In the genomic region with DNA sequence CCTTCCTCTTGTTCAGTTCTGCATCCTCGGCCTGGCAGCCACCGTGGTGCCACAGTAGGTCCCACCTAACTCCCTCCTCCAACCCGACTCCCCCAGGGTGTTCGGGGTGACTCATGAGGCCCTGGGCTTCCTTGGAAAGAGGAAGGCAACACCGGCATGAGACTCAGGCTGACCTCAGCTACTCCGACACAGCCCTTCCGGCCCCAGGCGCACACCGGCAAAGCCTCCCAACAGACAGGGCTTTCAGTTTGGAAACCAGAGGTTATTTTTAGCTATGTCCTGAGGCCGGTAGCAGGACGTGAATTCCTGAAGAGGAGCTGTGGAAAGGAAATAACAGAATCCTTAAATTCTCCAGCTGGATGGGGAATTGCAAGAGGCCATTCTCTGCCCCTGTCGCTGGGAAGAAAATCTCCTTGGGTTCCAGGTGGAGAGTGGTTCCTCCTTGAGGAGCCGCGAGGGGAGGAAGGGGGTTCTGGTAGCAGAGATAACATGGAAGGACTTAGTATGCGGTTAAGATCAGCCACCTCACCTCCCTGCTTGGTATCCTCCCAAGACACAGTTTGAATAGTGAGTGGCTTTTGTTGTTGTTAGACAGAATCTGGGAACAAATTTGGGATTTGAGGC, we compare ENCODE assay signal across 11 cellular contexts. TPM values are rescaled to one million over a fixed set of nuclear protein-coding genes. Genes with fewer than 3 reads are reported as not detected.
A peak's percentile ranks its signal among the peaks of the same experiment; 100 is the strongest.
DNase-seq lines count a peak whose midpoint lies in the region; ATAC-seq and TF ChIP-seq lines count a peak whose summit lies in the region.
"Had no signal": no experiment of that assay in that cellular context is flagged by ENCODE, and none has a peak within 500 bp of the region (broad histone marks: within the 10 kb centered on the region; RNA-seq: fewer than 3 reads in every experiment).

No MANE protein-coding gene starts in this region.

- POLR2A ChIA-PET in BJ (lab: Charles Lee), result no interaction called here

- peaks cover 16% of the 10 kb centered on the region for H3K27me3 Mint-ChIP-seq in nephron progenitor cell (ENCODE audit: low read depth, poor library complexity)

- CTCF ChIA-PET in BJ (lab: Yijun Ruan, JAX), result interaction anchor here (0.6 to 3.0 kb wide), 5 partner anchors 18 to 88 kb away, joined by 3 to 12 read pairs (median 4); partner anchors contain the start of gene PLXNA2

- H3K36me3 ChIP-seq in BJ (ENCODE audit: control insufficient read depth, insufficient read depth, low read length), result no peaks in the 10 kb centered on the region

- in situ Hi-C loops in SK-MEL-5 (cut with HindIII; ENCODE audit: low pct_unique_long_range_greater_than_20kb, low sequenced_read_pairs), result no loop called here

- no peaks in the 10 kb centered on the region for H3K9me3 Mint-ChIP-seq in nephron progenitor cell
- H3K9me3 Mint-ChIP-seq: H9 had no signal

- ATAC-seq in esophagus mucosa (peak; percentile 80), GM18861 (IDR thresholded peaks at IDR 0.05; ENCODE audit: unreplicated experiment) (no peak)

- peaks cover 76% of the 10 kb centered on the region for H3K4me1 Mint-ChIP-seq in nephron progenitor cell

- peaks cover 38% of the 10 kb centered on the region for H3K36me3 Mint-ChIP-seq in nephron progenitor cell (ENCODE audit: low read depth)

- no peak overlapping the region for H3K4me3 Mint-ChIP-seq in nephron progenitor cell
- H3K4me3 Mint-ChIP-seq: H9 had no signal

- H3K27me3 ChIP-seq in BJ (ENCODE audit: control insufficient read depth, insufficient read depth, low read length), result no peaks in the 10 kb centered on the region

- no peak overlapping the region for H3K4me3 ChIP-seq in BJ (ENCODE audit: low read depth, low read length)

- DNase-seq in BJ (ENCODE audit: low read depth) (peak; percentile 56), SK-MEL-5 (ENCODE audit: low read depth, low spot score) (peak; percentile 84), nephron progenitor cell (no peak), hippocampal formation (lab: John Stamatoyannopoulos, UW) (no peak), NCI-H345 treated with DMSO at 0.1 percent for 48 hours (lab: John Stamatoyannopoulos, UW; ENCODE audit: unreplicated experiment) (no peak)
- DNase-seq in activated CD4-positive, alpha-beta T cell treated with anti-CD3 and anti-CD28 coated beads, Interleukin-2, amount 50 U/mL, for 1 hour, result no peak
- DNase-seq: H9; NCI-H69; stimulated activated naive CD4-positive, alpha-beta T cell had no signal

- peak overlapping the region; percentile 92 for H3K27ac Mint-ChIP-seq in nephron progenitor cell

- TF ChIP-seq CTCF in BJ (IDR thresholded peaks at IDR 0.05; ENCODE audit: insufficient read depth, low read depth, low read length), result no peak
- TF ChIP-seq CTCF in nephron progenitor cell (IDR thresholded peaks at IDR 0.05), result no peak

RNA-seq across cellular contexts. Expression of gene PLXNA2, which starts 24.4 kb away (rescaled TPM):
- polyA plus RNA-seq in BJ (2011; rRNA removed), result 1.9 and 2.7 TPM in 2 replicates
- 5.7 and 9.6 TPM in 2 replicates for polyA minus RNA-seq in BJ (2011; rRNA and poly(A)+ RNA removed)
- total RNA-seq in SK-MEL-5 (2014; rRNA removed; shearing (Covaris generic)), result 0.34 and 0.53 TPM in 2 replicates
- 1.3 and 3.1 TPM in 2 replicates for polyA plus RNA-seq in SK-MEL-5 (2015; cell fraction: cytosol; rRNA removed)
- 1.8 and 4.8 TPM in 2 replicates for polyA plus RNA-seq in SK-MEL-5 (2015; cell fraction: nucleus; rRNA removed)
- 47.5 TPM for total RNA-seq in esophagus mucosa

Comparison
In these comparisons a context has a peak if more than half of its experiments do, and no peak if none do; other contexts are left out.
1. DNase-seq: peak in BJ (single experiment) and SK-MEL-5 (single experiment); none in nephron progenitor cell (single experiment), activated CD4-positive, alpha-beta T cell treated with anti-CD3 and anti-CD28 coated beads, Interleukin-2, amount 50 U/mL, for 1 hour (single experiment), hippocampal formation (0 of 2) and NCI-H345 treated with DMSO at 0.1 percent for 48 hours (single experiment).
2. RNA of gene PLXNA2, which starts 24.4 kb away (total RNA-seq): 47.5 TPM in esophagus mucosa (single experiment); 0.34 to 0.53 TPM in SK-MEL-5; every median in the first group is over 10 times any median in the second.